Comparison of ENCODE assay signal across 8 cellular contexts in the genomic region with DNA sequence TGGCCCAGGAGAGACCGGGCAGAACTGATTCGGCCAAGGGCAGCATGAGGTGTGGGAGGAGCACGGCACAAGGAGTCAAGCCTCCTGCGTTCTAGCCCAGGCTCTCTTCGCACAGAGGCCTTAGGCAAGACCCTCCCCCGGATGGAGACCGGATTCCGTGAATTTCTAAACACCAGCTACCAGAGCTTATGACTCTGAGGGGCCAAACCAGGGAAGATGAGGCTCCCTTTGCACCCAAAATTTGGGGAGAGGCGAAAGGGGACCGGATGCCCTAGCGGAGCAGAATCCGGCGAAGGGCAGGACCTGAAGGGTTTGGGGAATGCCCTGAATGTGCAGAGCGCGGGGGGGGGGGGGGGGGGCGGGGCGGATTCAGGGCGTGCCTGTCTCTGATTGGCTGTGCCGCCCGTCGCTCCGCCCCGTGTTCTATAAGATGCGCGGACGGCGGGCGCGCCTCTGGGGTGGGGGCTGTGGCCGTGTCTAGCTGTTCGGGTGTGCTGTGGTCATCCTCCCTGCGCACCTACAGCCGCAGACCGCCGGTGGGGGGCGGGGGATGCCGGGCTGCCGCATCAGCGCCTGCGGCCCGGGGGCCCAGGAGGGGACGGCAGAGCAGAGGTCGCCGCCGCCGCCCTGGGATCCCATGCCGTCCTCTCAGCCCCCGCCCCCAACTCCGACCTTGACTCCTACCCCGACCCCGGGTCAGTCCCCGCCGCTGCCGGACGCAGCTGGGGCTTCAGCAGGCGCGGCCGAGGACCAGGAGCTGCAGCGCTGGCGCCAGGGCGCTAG. TPM values are rescaled to one million over a fixed set of nuclear protein-coding genes. Genes with fewer than 3 reads are reported as not detected.
DNase-seq lines count a peak whose midpoint lies in the region; ATAC-seq, FAIRE-seq and TF ChIP-seq lines count a peak whose summit lies in the region.

A gene with protein sequence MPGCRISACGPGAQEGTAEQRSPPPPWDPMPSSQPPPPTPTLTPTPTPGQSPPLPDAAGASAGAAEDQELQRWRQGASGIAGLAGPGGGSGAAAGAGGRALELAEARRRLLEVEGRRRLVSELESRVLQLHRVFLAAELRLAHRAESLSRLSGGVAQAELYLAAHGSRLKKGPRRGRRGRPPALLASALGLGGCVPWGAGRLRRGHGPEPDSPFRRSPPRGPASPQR (plus strand): TSS at position 456 of the 783 bp plus-strand sequence. CDS start 95 bp downstream, at position 551.

- dilution Hi-C loops in keratinocyte (cut with MboI; ENCODE audit: extremely low pct_ligation_motif_present, low sequenced_read_pairs), result no loop called here

- H3K27ac ChIP-seq in BLaER1 treated with 17β-estradiol and CSF1 and Interleukin-3, amounts not matched to agents 10 nM and 100 nM, result peak within 1 kb of the TSS in 6 of 11 experiments; percentile 1 to 44 (median 28); a peak in 7 of 22 replicates
- H3K27ac ChIP-seq in keratinocyte (ENCODE audit: control insufficient read depth, insufficient read depth, low read length), result peak within 1 kb of the TSS; percentile 99

- peak; percentile 39 for FAIRE-seq in keratinocyte (lab: Jason Lieb, UNC)

- peaks cover 33% of the 10 kb centered on the region for H3K79me2 ChIP-seq in keratinocyte (ENCODE audit: control insufficient read depth, insufficient read depth, low read length)

- ATAC-seq in GM21515 (IDR thresholded peaks at IDR 0.05; ENCODE audit: unreplicated experiment), result peak; percentile 44
- no peak for ATAC-seq in HG02938 (IDR thresholded peaks at IDR 0.05; ENCODE audit: unreplicated experiment)

- DNase-seq in NCI-H1694 treated with DMSO at 0.1 percent for 48 hours (lab: John Stamatoyannopoulos, UW) (peak; percentile 50), keratinocyte (ENCODE audit: low read depth, low spot score) (no peak)
- peak; percentile 70 for DNase-seq in activated CD4-positive, CD25-positive, alpha-beta regulatory T cell treated with anti-CD3 and anti-CD28 coated beads, Interleukin-2, amount 50 U/mL, for 72 hours
- DNase-seq in central memory CD4-positive, alpha-beta T cell, result peak; percentile 52
- DNase-seq in stimulated activated CD4-positive, alpha-beta T cell treated with anti-CD3 and anti-CD28 coated beads, Interleukin-15, amount 100 ng/mL, for 1 hour (ENCODE audit: low read depth in 1 of 2, low spot score in 1 of 2), result peak; percentile 42 to 62

- peak within 1 kb of the TSS; percentile 52 to 75 (median 70) for H3K9ac ChIP-seq in BLaER1 treated with 17β-estradiol and CSF1 and Interleukin-3, amounts not matched to agents 10 nM and 100 nM
- H3K9ac ChIP-seq in keratinocyte (ENCODE audit: control insufficient read depth, extremely low read depth, insufficient read depth, low read length), result peak within 1 kb of the TSS; percentile 91

- H3K4me1 ChIP-seq in BLaER1 treated with 17β-estradiol and CSF1 and Interleukin-3, amounts not matched to agents 10 nM and 100 nM, result peaks cover 33 to 70% (median 49%) of the 10 kb centered on the region in 10 experiments
- peaks cover 52% of the 10 kb centered on the region for H3K4me1 ChIP-seq in keratinocyte (ENCODE audit: control insufficient read depth, extremely low read depth, insufficient read depth, low read length)

- H3K9me3 ChIP-seq in BLaER1 treated with 17β-estradiol and CSF1 and Interleukin-3, amounts not matched to agents 10 nM and 100 nM (replicated peaks in 1 of 11), result no peaks in the 10 kb centered on the region; a peak in 1 of 22 replicates
- no peaks in the 10 kb centered on the region for H3K9me3 ChIP-seq in keratinocyte (ENCODE audit: control insufficient read depth, low read depth, low read length)

- peak within 1 kb of the TSS; percentile 87 for H2AFZ ChIP-seq in keratinocyte (ENCODE audit: control insufficient read depth, low read length)

- peaks cover 43 to 56% (median 48%) of the 10 kb centered on the region in 11 experiments for H3K27me3 ChIP-seq in BLaER1 treated with 17β-estradiol and CSF1 and Interleukin-3, amounts not matched to agents 10 nM and 100 nM
- H3K27me3 ChIP-seq in keratinocyte (ENCODE audit: control insufficient read depth, extremely low read depth, insufficient read depth, low read length), result no peaks in the 10 kb centered on the region

- H3K4me2 ChIP-seq in BLaER1 treated with 17β-estradiol and CSF1 and Interleukin-3, amounts not matched to agents 10 nM and 100 nM, result peak within 1 kb of the TSS; percentile 89 to 100 (median 99)
- peak within 1 kb of the TSS; percentile 98 for H3K4me2 ChIP-seq in keratinocyte (ENCODE audit: control insufficient read depth, extremely low read depth, insufficient read depth, low read depth, low read length)

- H4K20me1 ChIP-seq in BLaER1 treated with 17β-estradiol and CSF1 and Interleukin-3, amounts not matched to agents 10 nM and 100 nM, result peaks cover 0 to 26% (median 9%) of the 10 kb centered on the region in 11 experiments; a peak in 8 of 22 replicates
- H4K20me1 ChIP-seq in keratinocyte (ENCODE audit: control insufficient read depth, extremely low read depth, insufficient read depth, low read length), result no peaks in the 10 kb centered on the region

- H3K36me3 ChIP-seq in BLaER1 treated with 17β-estradiol and CSF1 and Interleukin-3, amounts not matched to agents 10 nM and 100 nM, result no peaks in the 10 kb centered on the region
- peaks cover 4 to 13% of the 10 kb centered on the region in 2 experiments for H3K36me3 ChIP-seq in keratinocyte (ENCODE audit: control insufficient read depth in 2 of 2, extremely low read depth in 1 of 2, insufficient read depth in 2 of 2, low read length in 2 of 2)

- peaks cover 6% of the 10 kb centered on the region for H3K9me1 ChIP-seq in keratinocyte (ENCODE audit: control insufficient read depth, extremely low read depth, insufficient read depth, low read length)

- peak within 1 kb of the TSS; percentile 58 to 82 (median 74) for H3K4me3 ChIP-seq in BLaER1 treated with 17β-estradiol and CSF1 and Interleukin-3, amounts not matched to agents 10 nM and 100 nM
- peak within 1 kb of the TSS; percentile 80 to 83 (median 82) for H3K4me3 ChIP-seq in keratinocyte (ENCODE audit: control insufficient read depth in 2 of 3, extremely low read depth in 1 of 3, insufficient read depth in 2 of 3, low read depth in 1 of 3, low read length in 3 of 3)

- TF ChIP-seq CTCF in keratinocyte (optimal IDR thresholded peaks at IDR 0.05 in 1 of 3, IDR thresholded peaks at IDR 0.05 in 1 of 3, conservative IDR thresholded peaks at IDR 0.05 in 1 of 3; ENCODE audit: extremely low read depth in 1 of 3, insufficient read depth in 2 of 3, low read length in 3 of 3), result peak in 1 of 3 experiments; percentile 10

RNA-seq across cellular contexts. Expression of the gene that starts here (rescaled TPM):
- polyA plus RNA-seq in keratinocyte, result 130 to 166 TPM (median 164 TPM) in 3 replicates
- polyA plus RNA-seq in keratinocyte (2011; ENCODE audit: low read depth), result 33.9 TPM
- 107 and 141 TPM in 2 replicates for polyA plus RNA-seq in keratinocyte (2011; cell fraction: cytosol; rRNA removed)
- 81.1 and 105 TPM in 2 replicates for polyA plus RNA-seq in keratinocyte (2011; cell fraction: nucleus; rRNA removed)
- 81.0 and 94.3 TPM in 2 replicates for polyA plus RNA-seq in keratinocyte (2012; ENCODE audit: low replicate concordance)
- polyA minus RNA-seq in keratinocyte, result 40.7 to 76.9 TPM (median 51.1 TPM) in 3 replicates
- 121 TPM for polyA minus RNA-seq in keratinocyte (2011; cell fraction: cytosol; rRNA and poly(A)+ RNA removed)
- 31.7 and 43.4 TPM in 2 replicates for polyA minus RNA-seq in keratinocyte (2011; cell fraction: nucleus; rRNA and poly(A)+ RNA removed)
